In the genomic region with DNA sequence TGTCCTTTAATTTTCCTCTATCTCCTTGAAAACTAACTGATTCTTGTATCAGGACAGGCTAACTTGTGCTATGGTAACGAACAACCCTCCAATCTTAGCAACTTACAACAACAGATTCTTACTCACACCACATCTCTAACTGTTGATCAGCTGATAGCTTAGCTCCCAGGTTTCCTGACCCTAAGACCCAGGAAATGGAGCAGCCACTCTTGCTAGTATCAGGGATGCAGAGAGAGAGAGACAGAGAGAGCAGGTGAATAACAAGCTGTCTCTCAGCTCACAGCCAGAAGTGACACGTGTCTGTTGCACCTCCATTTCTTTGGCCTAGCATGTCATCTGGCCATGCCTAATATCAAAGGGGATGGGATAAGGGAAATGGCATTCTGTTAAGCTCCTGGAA, we compare ENCODE assay signal across 35 cellular contexts.
"Had no signal": no experiment of that assay in that cellular context is flagged by ENCODE, and none has a peak within 500 bp of the region (broad histone marks: within the 10 kb centered on the region; RNA-seq: fewer than 3 reads in every experiment).

No MANE protein-coding gene starts in this region.

- H3K4me1 ChIP-seq: adrenal gland, body of pancreas, breast epithelium had no signal

- H3K27ac ChIP-seq: adrenal gland, body of pancreas, brain microvascular endothelial cell, breast epithelium, VCaP had no signal

- H3K4me3 Mint-ChIP-seq: activated B cell treated with CpG ODN at 0.5 μM for 24 hours; activated CD4-positive, alpha-beta memory T cell treated with anti-CD3 and anti-CD28 coated beads for 36 hours; activated CD4-positive, alpha-beta T cell treated with anti-CD3 and anti-CD28 coated beads, Interleukin-2, amount 10 ng/mL, durations not matched to agents 24 days and 14 days; activated CD8-positive, alpha-beta T cell treated with anti-CD3 and anti-CD28 coated beads for 36 hours; activated naive CD4-positive, alpha-beta T cell treated with anti-CD3 and anti-CD28 coated beads for 36 hours; activated naive CD8-positive, alpha-beta T cell treated with anti-CD3 and anti-CD28 coated beads for 36 hours; activated T-cell treated with anti-CD3 and anti-CD28 coated beads, Interleukin-2, amount 50 U/mL, for 4 hours; activated T-cell treated with anti-CD3 and anti-CD28 coated beads, Interleukin-2, amount 50 U/mL, for 72 hours; activated T-helper 1 cell treated with anti-CD3 and anti-CD28 coated beads, Interleukin-12 subunit alpha, Interleukin-12 subunit beta, Interleukin-2, Interleukin-4 antibody, amounts not matched to agents 30 ng/mL and 10 ng/mL and 1 ng/mL, durations not matched to agents 14 hours and 24 hours and 36 hours; activated T-helper 17 cell treated with anti-CD3 and anti-CD28 coated beads, Interleukin-2, amount 50 U/mL, for 72 hours; T-helper 1 cell treated with Interleukin-12 subunit alpha and Interleukin-12 subunit beta and Interleukin-4 antibody, amounts not matched to agents 30 μg/mL and 1 μg/mL, for 36 hours; T-helper 2 cell treated with Interferon-gamma antibody and Interleukin-4, amounts not matched to agents 5 μg/mL and 100 μg/mL, for 36 hours had no signal

- H3K36me3 Mint-ChIP-seq: activated CD4-positive, alpha-beta memory T cell treated with anti-CD3 and anti-CD28 coated beads for 36 hours; activated naive CD8-positive, alpha-beta T cell treated with anti-CD3 and anti-CD28 coated beads for 36 hours had no signal

- H3K27ac Mint-ChIP-seq: activated B cell treated with CpG ODN at 0.5 μM for 24 hours; activated CD4-positive, alpha-beta memory T cell treated with anti-CD3 and anti-CD28 coated beads for 36 hours; activated CD4-positive, alpha-beta T cell treated with anti-CD3 and anti-CD28 coated beads, Interleukin-2, amount 10 ng/mL, durations not matched to agents 24 days and 14 days; activated CD8-positive, alpha-beta T cell treated with anti-CD3 and anti-CD28 coated beads for 36 hours; activated naive CD4-positive, alpha-beta T cell treated with anti-CD3 and anti-CD28 coated beads for 36 hours; activated naive CD4-positive, alpha-beta T cell treated with anti-CD3 and anti-CD28 coated beads, Interleukin-2, amount 50 U/mL, for 72 hours; activated naive CD8-positive, alpha-beta T cell treated with anti-CD3 and anti-CD28 coated beads for 36 hours; activated T-cell treated with anti-CD3 and anti-CD28 coated beads, Interleukin-2, amount 50 U/mL, for 72 hours; activated T-helper 1 cell treated with anti-CD3 and anti-CD28 coated beads, Interleukin-12 subunit alpha, Interleukin-12 subunit beta, Interleukin-2, Interleukin-4 antibody, amounts not matched to agents 30 ng/mL and 10 ng/mL and 1 ng/mL, durations not matched to agents 14 hours and 24 hours and 36 hours; activated T-helper 17 cell treated with anti-CD3 and anti-CD28 coated beads, Interleukin-2, amount 50 U/mL, for 72 hours; T-helper 1 cell treated with Interleukin-12 subunit alpha and Interleukin-12 subunit beta and Interleukin-4 antibody, amounts not matched to agents 30 μg/mL and 1 μg/mL, for 36 hours; T-helper 2 cell treated with Interferon-gamma antibody and Interleukin-4, amounts not matched to agents 5 μg/mL and 100 μg/mL, for 36 hours had no signal

- H3K27me3 ChIP-seq: body of pancreas, brain microvascular endothelial cell, breast epithelium had no signal

- H3K27me3 Mint-ChIP-seq: activated B cell treated with CpG ODN at 0.5 μM for 24 hours; activated CD4-positive, alpha-beta memory T cell treated with anti-CD3 and anti-CD28 coated beads for 36 hours; activated CD4-positive, alpha-beta T cell treated with anti-CD3 and anti-CD28 coated beads, Interleukin-2, amount 10 ng/mL, durations not matched to agents 24 days and 14 days; activated CD8-positive, alpha-beta T cell treated with anti-CD3 and anti-CD28 coated beads for 36 hours; activated naive CD8-positive, alpha-beta T cell treated with anti-CD3 and anti-CD28 coated beads for 36 hours; activated T-helper 17 cell treated with anti-CD3 and anti-CD28 coated beads, Interleukin-2, amount 50 U/mL, for 72 hours had no signal

- H3K9me3 ChIP-seq: adrenal gland, body of pancreas, breast epithelium had no signal

- ATAC-seq: activated CD8-positive, alpha-beta T cell treated with anti-CD3 and anti-CD28 coated beads for 36 hours; activated naive CD4-positive, alpha-beta T cell treated with anti-CD3 and anti-CD28 coated beads, Interleukin-2, amount 50 U/mL, for 72 hours; activated T-cell treated with anti-CD3 and anti-CD28 coated beads, Interleukin-2, amount 50 U/mL, for 4 hours; activated T-cell treated with anti-CD3 and anti-CD28 coated beads, Interleukin-2, amount 50 U/mL, for 72 hours; activated T-helper 17 cell treated with anti-CD3 and anti-CD28 coated beads, Interleukin-2, amount 50 U/mL, for 72 hours; body of pancreas had no signal

- DNase-seq: activated B cell treated with CpG ODN at 0.5 μM for 24 hours; activated CD4-positive, alpha-beta memory T cell treated with anti-CD3 and anti-CD28 coated beads for 36 hours; activated CD4-positive, alpha-beta T cell treated with anti-CD3 and anti-CD28 coated beads for 4 hours; activated CD4-positive, alpha-beta T cell treated with anti-CD3 and anti-CD28 coated beads, Interleukin-2, amount 10 ng/mL, durations not matched to agents 24 days and 14 days; activated CD4-positive, alpha-beta T cell treated with anti-CD3 and anti-CD28 coated beads, Interleukin-2, amount 50 U/mL, for 1 hour; activated CD4-positive, alpha-beta T cell treated with anti-CD3 and anti-CD28 coated beads, Interleukin-2, amount 50 U/mL, for 4 hours; activated CD4-positive, CD25-positive, alpha-beta regulatory T cell treated with anti-CD3 and anti-CD28 coated beads, Interleukin-2, amount 50 U/mL, for 72 hours; activated CD8-positive, alpha-beta memory T cell treated with anti-CD3 and anti-CD28 coated beads, Interleukin-2, amount 50 U/mL, for 4 hours; activated CD8-positive, alpha-beta T cell treated with anti-CD3 and anti-CD28 coated beads for 36 hours; activated effector memory CD4-positive, alpha-beta T cell treated with anti-CD3 and anti-CD28 coated beads, Interleukin-2, amount 50 U/mL, for 16 hours; activated gamma-delta T cell treated with Interleukin-2 at 50 U/mL for 16 hours; activated naive CD4-positive, alpha-beta T cell; activated naive CD4-positive, alpha-beta T cell treated with anti-CD3 and anti-CD28 coated beads for 36 hours; activated naive CD4-positive, alpha-beta T cell treated with anti-CD3 and anti-CD28 coated beads, Interleukin-2, amount 50 U/mL, for 16 hours; activated naive CD8-positive, alpha-beta T cell treated with anti-CD3 and anti-CD28 coated beads for 36 hours; activated T-cell treated with anti-CD3 and anti-CD28 coated beads for 4 hours; activated T-cell treated with anti-CD3 and anti-CD28 coated beads, Interleukin-2, amount 50 U/mL, for 1 hour; activated T-cell treated with anti-CD3 and anti-CD28 coated beads, Interleukin-2, amount 50 U/mL, for 4 hours; activated T-cell treated with anti-CD3 and anti-CD28 coated beads, Interleukin-2, amount 50 U/mL, for 72 hours; adrenal gland; amniotic stem cell; aorta; body of pancreas; brain microvascular endothelial cell; central memory CD4-positive, alpha-beta T cell; T-helper 1 cell; T-helper 2 cell; T-helper 9 cell had no signal

- H3K4me3 ChIP-seq: adrenal gland, body of pancreas, breast epithelium had no signal

- H3K4me1 Mint-ChIP-seq: activated B cell treated with CpG ODN at 0.5 μM for 24 hours; activated CD4-positive, alpha-beta T cell treated with anti-CD3 and anti-CD28 coated beads, Interleukin-2, amount 10 ng/mL, durations not matched to agents 24 days and 14 days; activated naive CD8-positive, alpha-beta T cell treated with anti-CD3 and anti-CD28 coated beads for 36 hours; activated T-helper 17 cell treated with anti-CD3 and anti-CD28 coated beads, Interleukin-2, amount 50 U/mL, for 72 hours had no signal

- H3K36me3 ChIP-seq: adrenal gland, brain microvascular endothelial cell, breast epithelium had no signal
